In genomic region chr6:69775941-69776340, GRCh38 we compare ENCODE assay signal across 25 cellular contexts.
"Had no signal": no experiment of that assay in that cellular context is flagged by ENCODE, and none has a peak within 500 bp of the region (broad histone marks: within the 10 kb centered on the region; RNA-seq: fewer than 3 reads in every experiment).

No MANE protein-coding gene starts in this region.

- H3K36me3 ChIP-seq: brain microvascular endothelial cell, cardiac muscle cell had no signal

- H3K4me3 ChIP-seq: cardiac muscle cell had no signal

- H3K27ac ChIP-seq: brain microvascular endothelial cell, cardiac muscle cell had no signal

- DNase-seq: activated CD4-positive, alpha-beta T cell treated with anti-CD3 and anti-CD28 coated beads for 4 hours; activated CD8-positive, alpha-beta memory T cell treated with anti-CD3 and anti-CD28 coated beads, Interleukin-2, amount 50 U/mL, for 4 hours; activated CD8-positive, alpha-beta T cell treated with anti-CD3 and anti-CD28 coated beads for 36 hours; activated gamma-delta T cell treated with Interleukin-2 at 50 U/mL for 16 hours; activated naive CD4-positive, alpha-beta T cell treated with anti-CD3 and anti-CD28 coated beads, Interleukin-2, amount 10 ng/mL, durations not matched to agents 7 days and 5 days; activated naive CD8-positive, alpha-beta T cell treated with anti-CD3 and anti-CD28 coated beads for 36 hours; activated T-cell treated with anti-CD3 and anti-CD28 coated beads, Interleukin-2, amount 50 U/mL, for 72 hours; brain microvascular endothelial cell; Karpas-422; MM.1S; NCI-H1105 treated with DMSO at 0.1 percent for 48 hours; NCI-H1436 treated with DMSO at 0.1 percent for 48 hours; NCI-H1930; NCI-H2171; NCI-H2227 treated with DMSO at 0.1 percent for 48 hours; NCI-H446 treated with DMSO at 0.1 percent for 48 hours; NCI-H524 treated with DMSO at 0.1 percent for 48 hours; NCI-H774; RPMI8226; SW 1271 had no signal

- ATAC-seq: activated CD4-positive, CD25-positive, alpha-beta regulatory T cell treated with anti-CD3 and anti-CD28 coated beads, Interleukin-2, amount 50 U/mL, for 24 hours; activated CD8-positive, alpha-beta T cell treated with anti-CD3 and anti-CD28 coated beads for 36 hours; activated T-cell treated with anti-CD3 and anti-CD28 coated beads, Interleukin-2, amount 50 U/mL, for 72 hours; Panc1; Right ventricle myocardium inferior; SK-N-SH treated with all-trans-retinoic acid at 6 μM for 48 hours had no signal
